ENCODE assay signal across 15 cellular contexts in genomic region chr9:115879451-115879850, GRCh38.
DNase-seq lines count a peak whose midpoint lies in the region; FAIRE-seq and TF ChIP-seq lines count a peak whose summit lies in the region.
"Had no signal": no experiment of that assay in that cellular context is flagged by ENCODE, and none has a peak within 500 bp of the region (broad histone marks: within the 10 kb centered on the region; RNA-seq: fewer than 3 reads in every experiment).

No MANE protein-coding gene starts in this region.

- FAIRE-seq in HTR-8/SVneo (lab: Jason Lieb, UNC): no peak
- FAIRE-seq: D721Med, G401.6, GM12891, GM19239 had no signal

- CTCF ChIA-PET in A673 (lab: Charles Lee): no interaction called here

- no peak for TF ChIP-seq CTCF in A673 (conservative IDR thresholded peaks at IDR 0.05; ENCODE audit: low read depth, low read length)

- DNase-seq in A673 (ENCODE audit: low spot score): no peak
- DNase-seq in SK-N-MC (ENCODE audit: low read depth, low spot score): no peak
- DNase-seq in islet precursor cell: peak; percentile 59
- DNase-seq in HTR-8/SVneo (ENCODE audit: insufficient read length, low spot score): no peak
- DNase-seq in HPDE6-E6E7 (ENCODE audit: extremely low spot score): no peak
- no peak for DNase-seq in stimulated activated CD4-positive, alpha-beta T cell treated with anti-CD3 and anti-CD28 coated beads, Interleukin-2, amount 100 ng/mL, for 24 hours
- DNase-seq: AML-193; Caco-2; CD4-positive, alpha-beta T cell had no signal

- H3K9me3 ChIP-seq in A673 (ENCODE audit: low read depth, low read length, poor library complexity, severe bottlenecking): peaks cover 17% of the 10 kb centered on the region
- no peaks in the 10 kb centered on the region for H3K9me3 ChIP-seq in SK-N-MC (ENCODE audit: low read depth, low read length)
- H3K9me3 ChIP-seq: Caco-2, HAP-1 had no signal

- POLR2A ChIA-PET in A673 (lab: Charles Lee; ENCODE audit: low non-redundant PET): no interaction called here

- H3K4me3 ChIP-seq in A673 (ENCODE audit: low read depth, low read length, poor library complexity, severe bottlenecking): no peak overlapping the region
- H3K4me3 ChIP-seq in SK-N-MC: no peak overlapping the region
- H3K4me3 ChIP-seq: HAP-1 had no signal

- no TSS peak for BruUV-seq in A673 (replicated peaks; lab: Mats Ljungman, UMichigan)

- H3K27me3 ChIP-seq in A673 (replicated peaks; ENCODE audit: insufficient read depth, low read depth, low read length, poor library complexity): no peaks in the 10 kb centered on the region

- H3K36me3 ChIP-seq in A673 (ENCODE audit: insufficient read depth, low read length, poor library complexity, severe bottlenecking) (no peaks in the 10 kb centered on the region), SK-N-MC (ENCODE audit: insufficient read depth, low read length) (no peaks in the 10 kb centered on the region; the same call in 1 of the 2 replicates)
- H3K36me3 ChIP-seq: HAP-1 had no signal

- H3K27ac ChIP-seq in A673 (ENCODE audit: low read depth, low read length, poor library complexity, severe bottlenecking): peak overlapping the region; percentile 60
- peak overlapping the region; percentile 64; the same call in 1 of the 2 replicates for H3K27ac ChIP-seq in SK-N-MC
- H3K27ac ChIP-seq: C4-2B had no signal

- H3K9ac ChIP-seq in SK-N-MC (ENCODE audit: insufficient read length): no peak overlapping the region

- intact Hi-C loops in A673 (cut with micrococcal nuclease; ENCODE audit: unreplicated experiment): no loop called here

- peaks cover 64% of the 10 kb centered on the region for H3K4me1 ChIP-seq in A673 (ENCODE audit: insufficient read depth, low read length, poor library complexity, severe bottlenecking)
- H3K4me1 ChIP-seq: Caco-2, HAP-1 had no signal
